ENCODE assay signal across 9 cellular contexts in the genomic region with DNA sequence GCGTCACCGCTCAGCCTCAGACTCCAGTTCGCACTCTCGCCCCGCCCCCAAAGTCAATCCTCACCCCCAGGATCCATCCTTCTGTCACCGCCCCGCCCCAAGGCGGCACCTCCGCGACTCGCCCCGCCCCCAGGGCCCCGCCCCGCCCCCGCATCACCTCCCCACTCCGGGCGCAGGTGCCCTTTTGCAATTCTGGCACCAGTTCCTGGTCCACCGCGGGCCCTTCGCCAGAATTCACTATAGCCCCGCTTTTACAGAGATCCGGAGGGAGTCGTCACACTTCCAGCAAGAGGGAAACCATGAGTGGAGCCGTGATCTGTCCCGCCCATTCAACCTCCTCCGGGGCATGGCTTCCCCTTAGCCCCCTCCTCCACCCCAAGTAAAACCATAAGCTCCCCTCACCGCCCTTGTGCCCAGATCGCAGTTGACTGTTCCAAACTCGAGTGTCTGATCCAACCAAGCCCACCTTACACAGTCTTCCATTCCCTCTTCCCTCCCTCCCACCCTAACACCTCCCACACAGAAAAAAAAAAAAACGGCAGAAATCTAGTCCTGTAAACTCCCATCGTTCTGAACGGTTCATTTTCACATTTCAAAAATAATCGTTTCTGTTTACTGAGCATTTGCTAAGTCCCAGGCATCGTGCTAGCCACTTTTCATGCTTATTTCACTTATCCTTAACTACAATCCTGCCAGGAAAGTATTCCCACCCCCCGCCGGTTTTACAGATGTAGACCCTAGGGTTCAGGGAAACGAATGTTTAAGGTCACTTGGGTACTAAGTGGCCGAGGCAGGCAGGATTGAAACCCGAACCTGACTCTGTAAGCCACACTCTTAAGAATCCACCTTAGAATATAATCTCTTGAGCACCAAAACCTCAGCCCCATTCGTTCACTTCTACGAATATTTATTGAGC. TPM values are rescaled to one million over a fixed set of nuclear protein-coding genes. Genes with fewer than 3 reads are reported as not detected.
DNase-seq lines count a peak whose midpoint lies in the region; ATAC-seq, FAIRE-seq and TF ChIP-seq lines count a peak whose summit lies in the region.
"Had no signal": no experiment of that assay in that cellular context is flagged by ENCODE, and none has a peak within 500 bp of the region (broad histone marks: within the 10 kb centered on the region; RNA-seq: fewer than 3 reads in every experiment).

No MANE protein-coding gene starts in this region.

- H3K4me3 Mint-ChIP-seq in CD8-positive, alpha-beta T cell = peak overlapping the region; percentile 95
- H3K4me3 Mint-ChIP-seq in T-cell = peak overlapping the region; percentile 77 to 92 (median 83)

- H3K27me3 Mint-ChIP-seq in CD8-positive, alpha-beta T cell (ENCODE audit: low read depth) = no peaks in the 10 kb centered on the region
- H3K27me3 Mint-ChIP-seq in T-cell = no peaks in the 10 kb centered on the region

- H3K23ac ChIP-seq in H1 (ENCODE audit: insufficient read length) = no peak overlapping the region

- peak; percentile 31 for TF ChIP-seq POLR2A in GM19193 (IDR thresholded peaks at IDR 0.05; ENCODE audit: extremely low read depth, insufficient read depth, insufficient read length)
- no peak for TF ChIP-seq POLR2A in H1 (IDR thresholded peaks at IDR 0.05; ENCODE audit: control extremely low read depth in 1 of 2, low read depth in 2 of 2, low read length in 2 of 2)
- peak; percentile 57 for TF ChIP-seq POLR2A in transverse colon (IDR thresholded peaks at IDR 0.05)

- peak; percentile 5 for ATAC-seq in CD8-positive, alpha-beta T cell
- ATAC-seq in HG03460 (IDR thresholded peaks at IDR 0.05; ENCODE audit: unreplicated experiment) = peak; percentile 47
- peak; percentile 0 to 70 (median 68) for ATAC-seq in T-cell (replicated peaks in 1 of 4)
- ATAC-seq in mucosa of descending colon = no peak

- FAIRE-seq in H1 (lab: Jason Lieb, UNC) = no peak

- H4K91ac ChIP-seq in H1 (replicated peaks; ENCODE audit: insufficient read length, low read length) = no peak overlapping the region

- intact Hi-C loops in CD8-positive, alpha-beta T cell (cut with DNase I, micrococcal nuclease) = loop anchor here (2.0 to 10.0 kb wide), 8 partner anchors 52 to 1527 kb away; a partner anchor contains a TSS
- intact Hi-C loops in mucosa of descending colon (cut with DNase I, micrococcal nuclease) = no loop called here
- intact Hi-C loops in transverse colon (cut with DNase I; ENCODE audit: low total_unique reads) = loop anchor here (5.0 kb wide), 1 partner anchor 1632 kb away; no protein-coding TSS in a partner anchor

- no peak for TF ChIP-seq EP300 in H1 (IDR thresholded peaks at IDR 0.05; ENCODE audit: borderline replicate concordance in 1 of 2, low read depth in 2 of 2, low read length in 2 of 2)
- TF ChIP-seq EP300 in transverse colon (IDR thresholded peaks at IDR 0.05; ENCODE audit: low read depth) = no peak

- no peaks in the 10 kb centered on the region for H3K36me3 ChIP-seq in CD8-positive, alpha-beta T cell (ENCODE audit: insufficient read depth, low read length)
- H3K36me3 ChIP-seq in H1 (ENCODE audit: control insufficient read depth in 2 of 4, insufficient read depth in 4 of 4, low read length in 3 of 4) (peaks cover 0 to 3% (median under 1%) of the 10 kb centered on the region in 4 experiments; a peak in 1 of 8 replicates), mucosa of descending colon (ENCODE audit: low read depth) (peaks cover 5% of the 10 kb centered on the region), transverse colon (no peaks in the 10 kb centered on the region)

- no peak for TF ChIP-seq CTCF in CD8-positive, alpha-beta T cell (IDR thresholded peaks at IDR 0.05)
- TF ChIP-seq CTCF in H1 (IDR thresholded peaks at IDR 0.05; ENCODE audit: control extremely low read depth in 1 of 3, insufficient read depth in 1 of 3, low read depth in 1 of 3, low read length in 3 of 3) = no peak
- no peak for TF ChIP-seq CTCF in mucosa of descending colon (IDR thresholded peaks at IDR 0.05)
- no peak for TF ChIP-seq CTCF in transverse colon (IDR thresholded peaks at IDR 0.05)

- no peak overlapping the region for H3K4ac ChIP-seq in H1 (replicated peaks; ENCODE audit: insufficient read length, low read depth, low read length)

- in situ Hi-C loops in transverse colon (cut with MboI; ENCODE audit: low pct_ligation_motif_present in 1 of 4, low pct_unique_long_range_greater_than_20kb in 1 of 4, low sequenced_read_pairs in 3 of 4) = no loop called here

- H3K36me3 Mint-ChIP-seq in CD8-positive, alpha-beta T cell = peaks cover 5% of the 10 kb centered on the region
- peaks cover 5% of the 10 kb centered on the region for H3K36me3 Mint-ChIP-seq in T-cell

- no peak overlapping the region for H2BK12ac ChIP-seq in H1 (ENCODE audit: low read depth, low read length)

- H2AFZ ChIP-seq in H1 (ENCODE audit: low read length) = peak overlapping the region; percentile 89; the same call in 1 of the 2 replicates

- H3K27ac ChIP-seq in CD8-positive, alpha-beta T cell (ENCODE audit: low read depth, low read length) = peak overlapping the region; percentile 79
- no peak overlapping the region; the same call in 1 of the 2 replicates for H3K27ac ChIP-seq in H1 (ENCODE audit: low read depth, low read length)
- peak overlapping the region; percentile 96 to 99 (median 98) for H3K27ac ChIP-seq in transverse colon

- peak overlapping the region; percentile 73 to 93 for H3K4me2 ChIP-seq in H1 (ENCODE audit: insufficient read depth in 1 of 2, low read depth in 2 of 2, low read length in 2 of 2)

- H3K27me3 ChIP-seq in CD8-positive, alpha-beta T cell (ENCODE audit: insufficient read depth, low read length) = no peaks in the 10 kb centered on the region
- no peaks in the 10 kb centered on the region for H3K27me3 ChIP-seq in H1 (replicated peaks in 1 of 4; ENCODE audit: control insufficient read depth in 3 of 4, extremely low read depth in 1 of 4, insufficient read depth in 3 of 4, low read length in 3 of 4)
- H3K27me3 ChIP-seq in transverse colon = no peaks in the 10 kb centered on the region

- H3K4me3 ChIP-seq in CD8-positive, alpha-beta T cell (ENCODE audit: low read depth, low read length) = peak overlapping the region; percentile 63
- H3K4me3 ChIP-seq in H1 (ENCODE audit: extremely low read depth in 1 of 4, insufficient read depth in 2 of 4, low read depth in 3 of 4, low read length in 4 of 4) (peak overlapping the region; percentile 66 to 90 (median 82)), mucosa of descending colon (peak overlapping the region; percentile 17), transverse colon (peak overlapping the region; percentile 30 to 89 (median 55))

- no peak overlapping the region for H3K56ac ChIP-seq in H1 (replicated peaks; ENCODE audit: insufficient read length, low read depth, low read length)

- H4K5ac ChIP-seq in H1 (ENCODE audit: insufficient read length, low read depth, low read length) = no peak overlapping the region

- no peak overlapping the region for H2BK15ac ChIP-seq in H1 (ENCODE audit: low read length)

- TF ChIP-seq RAD21 in H1 (IDR thresholded peaks at IDR 0.05 in 1 of 2, conservative IDR thresholded peaks at IDR 0.05 in 1 of 2; ENCODE audit: low read depth in 2 of 2, low read length in 2 of 2) = no peak

- H2BK5ac ChIP-seq in H1 (ENCODE audit: low read depth, low read length) = no peak overlapping the region

- H3K9ac ChIP-seq in H1 (replicated peaks in 1 of 4; ENCODE audit: extremely low read depth in 1 of 4, low read depth in 3 of 4, low read length in 3 of 4) = no peak overlapping the region

- H3K27ac Mint-ChIP-seq in CD8-positive, alpha-beta T cell = peak overlapping the region; percentile 100
- peak overlapping the region; percentile 95 to 100 for H3K27ac Mint-ChIP-seq in T-cell

- WGBS in H1 (ENCODE audit: extremely low coverage in 1 of 2, insufficient coverage in 1 of 2, insufficient read length in 1 of 2, insufficient replicate concordance in 2 of 2, low coverage in 1 of 2, low lambda C conversion rate in 2 of 2, missing lambda C conversion rate in 1 of 2), 2 experiments = 8% methylated on average over 20 of the region's 41 CpGs; no CpG with 5 or more reads in 1 of the 2 experiments
- 0 to 6% methylated on average over 10 to 37 of the region's 41 CpGs for WGBS in transverse colon (ENCODE audit: low coverage in 1 of 2), 2 donors

- H4K8ac ChIP-seq in H1 (ENCODE audit: extremely low read depth, insufficient read depth, low read length) = no peak overlapping the region

- CTCF ChIA-PET in CD8-positive, alpha-beta T cell (lab: Charles Lee) = no interaction called here
- CTCF ChIA-PET in T-cell (lab: Charles Lee) = no interaction called here
- CTCF ChIA-PET in H1 (lab: Charles Lee; ENCODE audit: partially characterized antibody) = no interaction called here

- no peak overlapping the region for H3K14ac ChIP-seq in H1 (ENCODE audit: insufficient read length)

- peaks cover 0 to 3% of the 10 kb centered on the region in 2 experiments for H4K20me1 ChIP-seq in H1 (replicated peaks in 1 of 2; ENCODE audit: control insufficient read depth in 1 of 2, insufficient read depth in 2 of 2, low read length in 2 of 2)

- H2BK20ac ChIP-seq in H1 (ENCODE audit: low read length) = no peak overlapping the region

- H3K4me1 ChIP-seq in CD8-positive, alpha-beta T cell (ENCODE audit: insufficient read depth, low read length) = peaks cover 34% of the 10 kb centered on the region
- H3K4me1 ChIP-seq in H1 (replicated peaks in 1 of 4; ENCODE audit: control insufficient read depth in 3 of 4, insufficient read depth in 4 of 4, low read length in 3 of 4) = peaks cover 0 to 8% (median 5%) of the 10 kb centered on the region in 4 experiments; a peak in 4 of 7 replicates
- H3K4me1 ChIP-seq in mucosa of descending colon (ENCODE audit: low read depth) = peaks cover 28% of the 10 kb centered on the region
- H3K4me1 ChIP-seq in transverse colon = peaks cover 22 to 36% (median 27%) of the 10 kb centered on the region in 4 donors

- no peaks in the 10 kb centered on the region for H3K9me3 Mint-ChIP-seq in CD8-positive, alpha-beta T cell
- H3K9me3 Mint-ChIP-seq in T-cell = no peaks in the 10 kb centered on the region

- H3K23me2 ChIP-seq in H1 (ENCODE audit: low read depth, low read length) = peaks cover 6% of the 10 kb centered on the region

- POLR2A ChIA-PET in CD8-positive, alpha-beta T cell (lab: Charles Lee) = interaction anchor here (0.6 to 2.8 kb wide), 4 partner anchors 16 to 92 kb away, joined by 3 to 13 read pairs (median 4); no protein-coding TSS in a partner anchor
- POLR2A ChIA-PET in T-cell (lab: Charles Lee) (no interaction called here), H1 (lab: Charles Lee; ENCODE audit: partially characterized antibody) (no interaction called here)

- peaks cover 0 to 31% of the 10 kb centered on the region in 2 experiments; a peak in 2 of 4 replicates for H3K79me2 ChIP-seq in H1 (ENCODE audit: control insufficient read depth in 1 of 2, insufficient read depth in 2 of 2, low read length in 2 of 2)

- no peaks in the 10 kb centered on the region for H3K9me3 ChIP-seq in CD8-positive, alpha-beta T cell (ENCODE audit: low read length)
- H3K9me3 ChIP-seq in H1 (ENCODE audit: insufficient read depth in 2 of 2, low read depth in 1 of 2, low read length in 1 of 2) = no peaks in the 10 kb centered on the region
- H3K9me3 ChIP-seq in mucosa of descending colon = no peaks in the 10 kb centered on the region
- no peaks in the 10 kb centered on the region for H3K9me3 ChIP-seq in transverse colon

- peaks cover 55% of the 10 kb centered on the region for H3K4me1 Mint-ChIP-seq in CD8-positive, alpha-beta T cell (ENCODE audit: low read depth)
- peaks cover 52 to 65% (median 56%) of the 10 kb centered on the region in 3 donors for H3K4me1 Mint-ChIP-seq in T-cell

- no peaks in the 10 kb centered on the region for H3K79me1 ChIP-seq in H1 (ENCODE audit: low read depth, low read length)

- H3K18ac ChIP-seq in H1 (ENCODE audit: extremely low read depth, low read length) = 0 out of 2 replicates have a peak overlapping the region, but pooled peaks have one; percentile 43

- no peak overlapping the region for H2AK5ac ChIP-seq in H1 (ENCODE audit: low read depth, low read length)

- no peak overlapping the region for H2BK120ac ChIP-seq in H1 (replicated peaks; ENCODE audit: low read depth, low read length)

- DNase-seq in CD8-positive, alpha-beta T cell = peak in 2 of 7 experiments; percentile 12 to 99
- peak in 9 of 34 experiments; percentile 3 to 100 (median 99) for DNase-seq in T-cell
- no peak for DNase-seq in H1 (ENCODE audit: low read depth in 1 of 2, low spot score in 2 of 2)
- DNase-seq in mucosa of descending colon = peak in 2 of 3 donors; percentile 67 to 100
- DNase-seq in transverse colon = peak; percentile 26
- no peak for DNase-seq in activated gamma-delta T cell treated with Interleukin-2 at 50 U/mL for 16 hours

RNA-seq across cellular contexts. Expression of a gene that starts 1.3 kb away (rescaled TPM):
- 10 to 100 TPM; 19.4 to 19.9 TPM for total RNA-seq in CD8-positive, alpha-beta T cell
- total RNA-seq in T-cell (10 to 100 TPM; 12.0 to 18.3 (median 14.5) TPM), mucosa of descending colon (10 to 100 TPM; 14.2 to 16.0 (median 15.2) TPM), transverse colon (100 to 1,000 TPM in 1 of 4 donors, 10 to 100 TPM in 3; 19.1 to 151 (median 25.2) TPM)
- 14.8 and 15.2 TPM in 2 replicates for total RNA-seq in H1 (2021; fragmentation: NEBNext Ultra II Directional; extraction: Animal tissue kit (Norgen Biotek cat#: 25700))
- 32.2 and 36.3 TPM in 2 replicates for polyA plus RNA-seq in H1 (2011; rRNA removed)
- 27.8 TPM for polyA plus RNA-seq in H1 (2011; cell fraction: cytosol; rRNA removed)
- polyA plus RNA-seq in H1 (2011; cell fraction: nucleus; rRNA removed) = 31.7 TPM
- polyA plus RNA-seq in H1 (2012, experiment 1 of 2) = 17.4 to 21.0 TPM (median 19.5 TPM) in 4 replicates
- polyA plus RNA-seq in H1 (2012, experiment 2 of 2) = 22.4 TPM
- polyA plus RNA-seq in H1 (2013, experiment 1 of 2) = 8.8 TPM
- 8.2 TPM for polyA plus RNA-seq in H1 (2013, experiment 2 of 2)
- polyA minus RNA-seq in H1 (2011; rRNA and poly(A)+ RNA removed) = 27.1 and 35.0 TPM in 2 replicates
- polyA minus RNA-seq in H1 (2011; cell fraction: cytosol; rRNA and poly(A)+ RNA removed) = 14.0 TPM
- polyA minus RNA-seq in H1 (2011; cell fraction: nucleus; rRNA and poly(A)+ RNA removed) = 12.4 TPM

RNA-seq across cellular contexts. Expression of a gene that starts 1.3 kb away (rescaled TPM):
- 1 to 10 TPM; 7.9 to 8.5 TPM for total RNA-seq in CD8-positive, alpha-beta T cell
- 10 to 100 TPM; 16.5 to 27.0 (median 22.4) TPM for total RNA-seq in T-cell
- 20.6 and 23.3 TPM in 2 replicates for total RNA-seq in H1 (2021; fragmentation: NEBNext Ultra II Directional; extraction: Animal tissue kit (Norgen Biotek cat#: 25700))
- 4.8 and 7.9 TPM in 2 replicates for polyA plus RNA-seq in H1 (2011; rRNA removed)
- 6.4 TPM for polyA plus RNA-seq in H1 (2011; cell fraction: cytosol; rRNA removed)
- 5.9 TPM for polyA plus RNA-seq in H1 (2011; cell fraction: nucleus; rRNA removed)
- polyA plus RNA-seq in H1 (2012, experiment 1 of 2) = 7.6 to 9.5 TPM (median 9.1 TPM) in 4 replicates
- 1.0 TPM for polyA plus RNA-seq in H1 (2012, experiment 2 of 2)
- polyA plus RNA-seq in H1 (2013, experiment 1 of 2) = 16.0 TPM
- polyA plus RNA-seq in H1 (2013, experiment 2 of 2) = 16.2 TPM
- polyA minus RNA-seq in H1 (2011; rRNA and poly(A)+ RNA removed) = 20.6 and 43.0 TPM in 2 replicates
- 18.4 TPM for polyA minus RNA-seq in H1 (2011; cell fraction: cytosol; rRNA and poly(A)+ RNA removed)
- 19.3 TPM for polyA minus RNA-seq in H1 (2011; cell fraction: nucleus; rRNA and poly(A)+ RNA removed)
- 10 to 100 TPM; 23.7 to 27.7 (median 23.8) TPM for total RNA-seq in mucosa of descending colon
- 10 to 100 TPM in 3 of 4 donors, 1 to 10 TPM in 1; 7.8 to 30.3 (median 19.7) TPM for total RNA-seq in transverse colon

RNA-seq across cellular contexts. Expression of a gene that starts 49.4 kb away (rescaled TPM):
- total RNA-seq in CD8-positive, alpha-beta T cell = not detected
- under 1 TPM in 2 of 5 donors, not detected in 3; 0.30 to 0.41 TPM for total RNA-seq in T-cell
- not detected in 2 replicates for total RNA-seq in H1 (2021; fragmentation: NEBNext Ultra II Directional; extraction: Animal tissue kit (Norgen Biotek cat#: 25700))
- not detected in 2 replicates for polyA plus RNA-seq in H1 (2011; rRNA removed)
- not detected for polyA plus RNA-seq in H1 (2011; cell fraction: cytosol; rRNA removed)
- polyA plus RNA-seq in H1 (2011; cell fraction: nucleus; rRNA removed) = not detected
- not detected in 4 replicates for polyA plus RNA-seq in H1 (2012, experiment 1 of 2)
- polyA plus RNA-seq in H1 (2012, experiment 2 of 2) = not detected
- not detected for polyA plus RNA-seq in H1 (2013, experiment 1 of 2)
- not detected for polyA plus RNA-seq in H1 (2013, experiment 2 of 2)
- not detected in 2 replicates for polyA minus RNA-seq in H1 (2011; rRNA and poly(A)+ RNA removed)
- polyA minus RNA-seq in H1 (2011; cell fraction: cytosol; rRNA and poly(A)+ RNA removed) = not detected
- polyA minus RNA-seq in H1 (2011; cell fraction: nucleus; rRNA and poly(A)+ RNA removed) = not detected
- total RNA-seq in mucosa of descending colon = not detected
- total RNA-seq in transverse colon = not detected
- total RNA-seq: activated CD8-positive, alpha-beta memory T cell treated with anti-CD3 and anti-CD28 coated beads for 36 hours had no signal

RNA-seq across cellular contexts. Expression of a gene that starts 59.5 kb away (rescaled TPM):
- total RNA-seq in CD8-positive, alpha-beta T cell = 1 to 10 TPM; 2.3 to 2.4 TPM
- total RNA-seq in T-cell = 10 to 100 TPM in 1 of 5 donors, 1 to 10 TPM in 4; 5.9 to 10.8 (median 8.4) TPM
- total RNA-seq in H1 (2021; fragmentation: NEBNext Ultra II Directional; extraction: Animal tissue kit (Norgen Biotek cat#: 25700)) = 5.7 and 5.8 TPM in 2 replicates
- polyA plus RNA-seq in H1 (2011; rRNA removed) = 3.7 and 4.5 TPM in 2 replicates
- 4.4 TPM for polyA plus RNA-seq in H1 (2011; cell fraction: cytosol; rRNA removed)
- polyA plus RNA-seq in H1 (2011; cell fraction: nucleus; rRNA removed) = 4.6 TPM
- polyA plus RNA-seq in H1 (2012, experiment 1 of 2) = 4.5 to 5.1 TPM (median 4.9 TPM) in 4 replicates
- 5.0 TPM for polyA plus RNA-seq in H1 (2012, experiment 2 of 2)
- polyA plus RNA-seq in H1 (2013, experiment 1 of 2) = 3.1 TPM
- polyA plus RNA-seq in H1 (2013, experiment 2 of 2) = 3.3 TPM
- polyA minus RNA-seq in H1 (2011; rRNA and poly(A)+ RNA removed) = 4.4 and 4.8 TPM in 2 replicates
- 4.2 TPM for polyA minus RNA-seq in H1 (2011; cell fraction: cytosol; rRNA and poly(A)+ RNA removed)
- polyA minus RNA-seq in H1 (2011; cell fraction: nucleus; rRNA and poly(A)+ RNA removed) = 3.9 TPM
- 10 to 100 TPM in 2 of 3 donors, 1 to 10 TPM in 1; 8.4 to 21.4 (median 20.7) TPM for total RNA-seq in mucosa of descending colon
- 10 to 100 TPM in 2 of 4 donors, 1 to 10 TPM in 2; 6.7 to 24.1 (median 13.7) TPM for total RNA-seq in transverse colon

Comparison
In these comparisons a context has a peak if more than half of its experiments do, and no peak if none do; other contexts are left out.
1. DNase-seq: peak in mucosa of descending colon (2 of 3) and transverse colon (single experiment); none in H1 (0 of 2) and activated gamma-delta T cell treated with Interleukin-2 at 50 U/mL for 16 hours (single experiment).
2. H3K4me3 ChIP-seq: peak in every context shown above with its lines; median percentile 82 in H1; 63 in CD8-positive, alpha-beta T cell; 55 in transverse colon; 17 in mucosa of descending colon.
3. POLR2A ChIP-seq: peak in GM19193 (single experiment) and transverse colon (single experiment); none in H1 (0 of 2).
4. intact Hi-C loops: an anchor here in CD8-positive, alpha-beta T cell (2.0 to 10.0 kb wide) and transverse colon (5.0 kb wide); none called in mucosa of descending colon.